In the genomic region with DNA sequence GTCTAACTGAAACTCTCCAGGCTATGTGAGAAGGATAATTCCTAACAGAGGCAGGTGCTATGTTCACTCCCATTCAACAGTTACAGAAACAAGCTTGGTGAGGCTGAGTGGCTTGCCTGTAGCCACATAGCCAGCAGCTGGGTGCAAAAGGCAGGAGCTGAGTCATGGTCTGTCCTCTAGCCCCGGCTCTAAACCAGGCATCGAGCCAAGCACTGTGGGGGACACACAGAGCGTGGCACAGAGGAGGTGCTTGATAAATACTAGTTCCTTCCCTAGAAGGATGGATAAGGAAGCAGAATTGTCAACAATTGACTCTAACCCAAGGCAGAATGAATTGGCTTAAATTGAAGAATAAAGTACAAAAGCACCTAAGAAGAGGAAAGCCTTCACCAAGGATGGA, we compare ENCODE assay signal across 14 cellular contexts. TPM values are rescaled to one million over a fixed set of nuclear protein-coding genes. Genes with fewer than 3 reads are reported as not detected.
DNase-seq lines count a peak whose midpoint lies in the region; ATAC-seq and TF ChIP-seq lines count a peak whose summit lies in the region.
"Had no signal": no experiment of that assay in that cellular context is flagged by ENCODE, and none has a peak within 500 bp of the region (broad histone marks: within the 10 kb centered on the region; RNA-seq: fewer than 3 reads in every experiment).

No MANE protein-coding gene starts in this region.

- peaks cover 13% of the 10 kb centered on the region for H3F3A ChIP-seq in MM.1S (ENCODE audit: insufficient read depth, low read length)

- peaks cover 5% of the 10 kb centered on the region for H3K79me2 ChIP-seq in MM.1S (ENCODE audit: low read length)

- DNase-seq in NCI-H2171 treated with DMSO at 0.1 percent for 48 hours (lab: John Stamatoyannopoulos, UW) (peak; percentile 10), NCI-H2171 (lab: John Stamatoyannopoulos, UW) (no peak), MM.1S (peak; percentile 47), SIG-M5 treated with dmso at 0.1 percent for 504 hours (lab: John Stamatoyannopoulos, UW; ENCODE audit: unreplicated experiment) (peak; percentile 74), sigmoid colon (peak; percentile 40), GM19238 (ENCODE audit: insufficient read length, low spot score) (no peak)
- DNase-seq in activated naive CD8-positive, alpha-beta T cell treated with anti-CD3 and anti-CD28 coated beads, Interleukin-2, amount 50 U/mL, for 24 hours: no peak
- DNase-seq: activated T-cell treated with anti-CD3 and anti-CD28 coated beads, Interleukin-2, amount 50 U/mL, for 24 hours; Kasumi-1; SW 1271 had no signal

- H3K27me3 Mint-ChIP-seq in activated naive CD8-positive, alpha-beta T cell treated with anti-CD3 and anti-CD28 coated beads, Interleukin-2, amount 50 U/mL, for 24 hours: no peaks in the 10 kb centered on the region
- H3K27me3 Mint-ChIP-seq: activated T-cell treated with anti-CD3 and anti-CD28 coated beads, Interleukin-2, amount 50 U/mL, for 24 hours; memory B cell had no signal

- intact Hi-C loops in sigmoid colon (cut with DNase I): loop anchor here (5.0 kb wide), 1 partner anchor 166 kb away; no protein-coding TSS in a partner anchor

- no peak for TF ChIP-seq POLR2A in sigmoid colon (IDR thresholded peaks at IDR 0.05)

- H3K9ac ChIP-seq in MM.1S (ENCODE audit: low read length): no peak overlapping the region

- H2AFZ ChIP-seq in MM.1S (ENCODE audit: low read length): no peak overlapping the region

- no peaks in the 10 kb centered on the region for H4K20me1 ChIP-seq in MM.1S (ENCODE audit: insufficient read depth, low read length)

- H3K4me2 ChIP-seq in MM.1S (ENCODE audit: low read depth, low read length): peak overlapping the region; percentile 22; the same call in 1 of the 2 replicates
- H3K4me2 ChIP-seq: smooth muscle cell had no signal

- no peak for TF ChIP-seq EP300 in sigmoid colon (IDR thresholded peaks at IDR 0.05)

- peaks cover 5% of the 10 kb centered on the region for H3K9me3 Mint-ChIP-seq in activated naive CD8-positive, alpha-beta T cell treated with anti-CD3 and anti-CD28 coated beads, Interleukin-2, amount 50 U/mL, for 24 hours
- H3K9me3 Mint-ChIP-seq: activated T-cell treated with anti-CD3 and anti-CD28 coated beads, Interleukin-2, amount 50 U/mL, for 24 hours; memory B cell had no signal

- no peak overlapping the region for H3K4me3 Mint-ChIP-seq in activated naive CD8-positive, alpha-beta T cell treated with anti-CD3 and anti-CD28 coated beads, Interleukin-2, amount 50 U/mL, for 24 hours
- H3K4me3 Mint-ChIP-seq: activated T-cell treated with anti-CD3 and anti-CD28 coated beads, Interleukin-2, amount 50 U/mL, for 24 hours; memory B cell had no signal

- H3K9me2 ChIP-seq in MM.1S (replicated peaks; ENCODE audit: insufficient read depth, low read length): no peaks in the 10 kb centered on the region

- H3K4me1 ChIP-seq in MM.1S (ENCODE audit: low read length): peaks cover 53% of the 10 kb centered on the region
- peaks cover 0 to 10% (median 4%) of the 10 kb centered on the region in 4 donors for H3K4me1 ChIP-seq in sigmoid colon

- no peaks in the 10 kb centered on the region for H3K27me3 ChIP-seq in MM.1S (replicated peaks; ENCODE audit: insufficient read depth, low read length)
- peaks cover 3 to 79% (median 37%) of the 10 kb centered on the region in 3 donors for H3K27me3 ChIP-seq in sigmoid colon

- no peak overlapping the region for H3K27ac Mint-ChIP-seq in activated naive CD8-positive, alpha-beta T cell treated with anti-CD3 and anti-CD28 coated beads, Interleukin-2, amount 50 U/mL, for 24 hours
- H3K27ac Mint-ChIP-seq: activated T-cell treated with anti-CD3 and anti-CD28 coated beads, Interleukin-2, amount 50 U/mL, for 24 hours; memory B cell had no signal

- TF ChIP-seq CTCF in MM.1S (IDR thresholded peaks at IDR 0.05; ENCODE audit: low read length) (no peak), sigmoid colon (IDR thresholded peaks at IDR 0.05) (no peak)

- no peaks in the 10 kb centered on the region for H3K36me3 Mint-ChIP-seq in activated naive CD8-positive, alpha-beta T cell treated with anti-CD3 and anti-CD28 coated beads, Interleukin-2, amount 50 U/mL, for 24 hours (ENCODE audit: low read depth)
- H3K36me3 Mint-ChIP-seq: memory B cell had no signal

- peak overlapping the region; percentile 33; the same call in 1 of the 2 replicates for H3K27ac ChIP-seq in MM.1S (ENCODE audit: low read length)
- no peak overlapping the region for H3K27ac ChIP-seq in sigmoid colon
- H3K27ac ChIP-seq: gastroesophageal sphincter had no signal

- no peaks in the 10 kb centered on the region for H3K9me3 ChIP-seq in MM.1S (replicated peaks; ENCODE audit: insufficient read depth, low read length)
- H3K9me3 ChIP-seq in sigmoid colon: no peaks in the 10 kb centered on the region
- H3K9me3 ChIP-seq: gastroesophageal sphincter had no signal

- 7 to 25% methylated on average over 3 of the region's 3 CpGs for WGBS in sigmoid colon, 2 donors

- no peak for ATAC-seq in activated naive CD8-positive, alpha-beta T cell treated with anti-CD3 and anti-CD28 coated beads, Interleukin-2, amount 50 U/mL, for 24 hours
- ATAC-seq in HG03095 (IDR thresholded peaks at IDR 0.05; ENCODE audit: unreplicated experiment): no peak
- ATAC-seq: gastroesophageal sphincter had no signal

- H3K36me3 ChIP-seq in MM.1S (replicated peaks; ENCODE audit: insufficient read depth, low read length): no peaks in the 10 kb centered on the region
- H3K36me3 ChIP-seq in sigmoid colon: no peaks in the 10 kb centered on the region
- H3K36me3 ChIP-seq: gastroesophageal sphincter had no signal

- peaks cover 22% of the 10 kb centered on the region for H3K4me1 Mint-ChIP-seq in activated naive CD8-positive, alpha-beta T cell treated with anti-CD3 and anti-CD28 coated beads, Interleukin-2, amount 50 U/mL, for 24 hours

- H3K4me3 ChIP-seq in MM.1S (ENCODE audit: low read length) (no peak overlapping the region), sigmoid colon (no peak overlapping the region)
- H3K4me3 ChIP-seq: gastroesophageal sphincter, smooth muscle cell had no signal

RNA-seq across cellular contexts. Expression of gene KCNA2, which starts 10.4 kb away (rescaled TPM):
- total RNA-seq in sigmoid colon: 1 to 10 TPM in 3 of 4 donors, under 1 TPM in 1; 0.82 to 5.8 (median 2.2) TPM
- under 1 TPM in 2 of 3 donors, not detected in 1; under 0.01 to 0.69 TPM for polyA plus RNA-seq in sigmoid colon

RNA-seq across cellular contexts. Expression of gene KCNA3, which starts 58.2 kb away (rescaled TPM):
- total RNA-seq in sigmoid colon: 1 to 10 TPM in 1 of 4 donors, under 1 TPM in 2, not detected in 1; 0.71 to 1.8 (median 0.82) TPM
- 1 to 10 TPM in 1 of 3 donors, not detected in 2; 4.3 TPM for polyA plus RNA-seq in sigmoid colon

Comparison
In these comparisons a context has a peak if more than half of its experiments do, and no peak if none do; other contexts are left out.
1. DNase-seq: peak in NCI-H2171 treated with DMSO at 0.1 percent for 48 hours (single experiment), MM.1S (single experiment), SIG-M5 treated with dmso at 0.1 percent for 504 hours (single experiment) and sigmoid colon (single experiment); none in NCI-H2171 (single experiment), GM19238 (single experiment) and activated naive CD8-positive, alpha-beta T cell treated with anti-CD3 and anti-CD28 coated beads, Interleukin-2, amount 50 U/mL, for 24 hours (single experiment).